8 cellular contexts compared by ENCODE assay signal in genomic region chr21:34669149-34669879, GRCh38. TPM values are rescaled to one million over a fixed set of nuclear protein-coding genes. Genes with fewer than 3 reads are reported as not detected.
A peak's percentile ranks its signal among the peaks of the same experiment; 100 is the strongest.
DNase-seq lines count a peak whose midpoint lies in the region; ATAC-seq, FAIRE-seq and TF ChIP-seq lines count a peak whose summit lies in the region.

No MANE protein-coding gene starts in this region.

- CTCF ChIA-PET in CD8-positive, alpha-beta memory T cell (lab: Charles Lee), result no interaction called here
- CTCF ChIA-PET in HepG2 (lab: Yijun Ruan, JAX; ENCODE audit: low intra/inter-chr PET ratio, low total read pairs), result no interaction called here
- CTCF ChIA-PET in OCI-LY7 (lab: Charles Lee; ENCODE audit: unreplicated experiment), result no interaction called here

- H3K4me3 ChIP-seq in CD8-positive, alpha-beta memory T cell (ENCODE audit: low read length), result no peak overlapping the region
- peak overlapping the region; percentile 12; the same call in 1 of the 2 replicates for H3K4me3 ChIP-seq in HFF-Myc (replicated peaks; ENCODE audit: low read depth, low read length)
- peak overlapping the region in 2 of 3 experiments; percentile 38 to 54; a peak in 3 of 6 replicates for H3K4me3 ChIP-seq in HepG2 (replicated peaks in 1 of 3; ENCODE audit: insufficient read depth in 1 of 3, low read depth in 2 of 3, low read length in 3 of 3)
- peak overlapping the region; percentile 19 to 58 (median 51) for H3K4me3 ChIP-seq in transverse colon
- no peak overlapping the region for H3K4me3 ChIP-seq in OCI-LY7 (ENCODE audit: low read depth, low read length, poor library complexity, severe bottlenecking)

- H3K9me2 ChIP-seq in OCI-LY7 (ENCODE audit: insufficient read depth, low read length), result no peaks in the 10 kb centered on the region

- BruUV-seq in HepG2 (replicated peaks; lab: Mats Ljungman, UMichigan) (no TSS peak), OCI-LY7 (replicated peaks; lab: Mats Ljungman, UMichigan) (no TSS peak)

- H3K79me2 ChIP-seq in HepG2 (ENCODE audit: insufficient read depth, low read length), result no peaks in the 10 kb centered on the region
- no peaks in the 10 kb centered on the region for H3K79me2 ChIP-seq in OCI-LY7 (ENCODE audit: insufficient read depth, low read depth, low read length)

- TF ChIP-seq EP300 in HepG2 (IDR thresholded peaks at IDR 0.05; ENCODE audit: low read depth in 2 of 2, low read length in 2 of 2) (no peak), HepG2 (CRISPR knock-in tag; IDR thresholded peaks at IDR 0.05; ENCODE audit: borderline replicate concordance) (no peak), transverse colon (IDR thresholded peaks at IDR 0.05; ENCODE audit: low read depth) (no peak)

- H3K27ac Mint-ChIP-seq in CD8-positive, alpha-beta memory T cell, result no peak overlapping the region
- no peak overlapping the region for H3K27ac Mint-ChIP-seq in activated naive CD4-positive, alpha-beta T cell treated with anti-CD3 and anti-CD28 coated beads, Interleukin-2, amount 50 U/mL, for 72 hours

- H3K4me1 Mint-ChIP-seq in CD8-positive, alpha-beta memory T cell, result peaks cover 8 to 13% (median 11%) of the 10 kb centered on the region in 3 donors

- H3K27me3 Mint-ChIP-seq in CD8-positive, alpha-beta memory T cell, result peaks cover 44 to 58% of the 10 kb centered on the region in 2 donors

- H3K27me3 ChIP-seq in CD8-positive, alpha-beta memory T cell (ENCODE audit: insufficient read depth, low read length, poor library complexity, severe bottlenecking), result peaks cover 6% of the 10 kb centered on the region
- H3K27me3 ChIP-seq in HepG2 (ENCODE audit: control insufficient read depth in 1 of 2, insufficient read depth in 2 of 2, low read length in 2 of 2), result peaks cover 7 to 56% of the 10 kb centered on the region in 2 experiments; a peak in 4 of 5 replicates
- H3K27me3 ChIP-seq in transverse colon, result peaks cover 60% of the 10 kb centered on the region

- no peak for TF ChIP-seq CTCF in HFF-Myc (IDR thresholded peaks at IDR 0.05; ENCODE audit: low read depth, low read length, missing control alignments)
- no peak for TF ChIP-seq CTCF in HepG2 (CRISPR knock-in tag; IDR thresholded peaks at IDR 0.05)
- no peak for TF ChIP-seq CTCF in transverse colon (IDR thresholded peaks at IDR 0.05)
- no peak for TF ChIP-seq CTCF in OCI-LY7 (conservative IDR thresholded peaks at IDR 0.05; ENCODE audit: low read length)

- H3K4me2 ChIP-seq in HepG2 (ENCODE audit: low read depth, low read length) (peak overlapping the region; percentile 51), OCI-LY7 (ENCODE audit: low read length) (no peak overlapping the region)

- no peak for TF ChIP-seq RAD21 in HepG2 (CRISPR knock-in tag; IDR thresholded peaks at IDR 0.05)

- no peaks in the 10 kb centered on the region for H3K9me3 ChIP-seq in CD8-positive, alpha-beta memory T cell (ENCODE audit: low read length)
- H3K9me3 ChIP-seq in HepG2 (ENCODE audit: low read length) (no peaks in the 10 kb centered on the region), transverse colon (no peaks in the 10 kb centered on the region), OCI-LY7 (ENCODE audit: low read length) (no peaks in the 10 kb centered on the region)

- peak overlapping the region in 5 of 7 donors; percentile 5 to 81 (median 55) for H3K4me3 Mint-ChIP-seq in CD8-positive, alpha-beta memory T cell

- no peaks in the 10 kb centered on the region for H3K36me3 Mint-ChIP-seq in CD8-positive, alpha-beta memory T cell
- H3K36me3 Mint-ChIP-seq in activated naive CD4-positive, alpha-beta T cell treated with anti-CD3 and anti-CD28 coated beads, Interleukin-2, amount 50 U/mL, for 72 hours, result no peaks in the 10 kb centered on the region

- in situ Hi-C loops in HepG2 (cut with HindIII; ENCODE audit: extremely low pct_ligation_motif_present, low pct_unique_long_range_greater_than_20kb) (no loop called here), transverse colon (cut with MboI; ENCODE audit: low pct_ligation_motif_present in 1 of 4, low pct_unique_long_range_greater_than_20kb in 1 of 4, low sequenced_read_pairs in 3 of 4) (no loop called here)

- intact Hi-C loops in HepG2 (cut with micrococcal nuclease; ENCODE audit: unreplicated experiment), result no loop called here
- intact Hi-C loops in transverse colon (cut with DNase I; ENCODE audit: low total_unique reads), result no loop called here
- intact Hi-C loops in OCI-LY7 (cut with micrococcal nuclease; ENCODE audit: unreplicated experiment), result no loop called here

- H3K36me3 ChIP-seq in CD8-positive, alpha-beta memory T cell (ENCODE audit: insufficient read depth, low read length), result no peaks in the 10 kb centered on the region
- H3K36me3 ChIP-seq in HepG2 (replicated peaks in 1 of 2; ENCODE audit: control insufficient read depth in 1 of 2, insufficient read depth in 2 of 2, low read length in 2 of 2), result no peaks in the 10 kb centered on the region
- no peaks in the 10 kb centered on the region for H3K36me3 ChIP-seq in transverse colon
- H3K36me3 ChIP-seq in OCI-LY7 (ENCODE audit: insufficient read depth, low read length), result no peaks in the 10 kb centered on the region

- no peak for DNase-seq in CD8-positive, alpha-beta memory T cell
- DNase-seq in HFF-Myc (ENCODE audit: extremely low read depth, low read depth), result no peak
- no peak for DNase-seq in activated naive CD4-positive, alpha-beta T cell treated with anti-CD3 and anti-CD28 coated beads, Interleukin-2, amount 50 U/mL, for 72 hours (ENCODE audit: low spot score in 2 of 2)
- no peak for DNase-seq in HepG2 (ENCODE audit: low spot score)
- peak; percentile 23 for DNase-seq in transverse colon
- no peak for DNase-seq in stimulated activated naive CD4-positive, alpha-beta T cell treated with Interleukin-2 at 50 U/mL for 16 hours (lab: John Stamatoyannopoulos, UW)
- DNase-seq in OCI-LY7 (ENCODE audit: low spot score), result no peak

- H4K20me1 ChIP-seq in HepG2 (ENCODE audit: insufficient read depth, low read length) (no peaks in the 10 kb centered on the region), OCI-LY7 (ENCODE audit: insufficient read depth, low read length) (no peaks in the 10 kb centered on the region)

- no peak overlapping the region for H3K9ac ChIP-seq in HepG2 (ENCODE audit: insufficient read depth, low read depth, low read length)

- WGBS in HepG2 (ENCODE audit: low lambda C conversion rate), result 5% methylated on average over 18 of the region's 74 CpGs
- WGBS in transverse colon (ENCODE audit: low coverage in 1 of 2), 2 donors, result 30 to 40% methylated on average over 1 to 62 of the region's 74 CpGs

- peak; percentile 68 to 76 for ATAC-seq in activated naive CD4-positive, alpha-beta T cell treated with anti-CD3 and anti-CD28 coated beads, Interleukin-2, amount 50 U/mL, for 72 hours
- peak; percentile 66 for ATAC-seq in HepG2
- ATAC-seq in GM18517 (IDR thresholded peaks at IDR 0.05; ENCODE audit: unreplicated experiment), result no peak

- TF ChIP-seq POLR2A in HepG2 (IDR thresholded peaks at IDR 0.05; ENCODE audit: insufficient read depth in 1 of 2, low read depth in 2 of 2, low read length in 2 of 2) (no peak), transverse colon (IDR thresholded peaks at IDR 0.05) (no peak)

- no peak for FAIRE-seq in HepG2 (lab: Jason Lieb, UNC)

- no peak overlapping the region for H3K27ac ChIP-seq in CD8-positive, alpha-beta memory T cell (ENCODE audit: low read depth, low read length)
- H3K27ac ChIP-seq in HepG2 (ENCODE audit: extremely low read length, insufficient read depth, low read length), result no peak overlapping the region
- peak overlapping the region; percentile 27 to 68 (median 45) for H3K27ac ChIP-seq in transverse colon
- no peak overlapping the region for H3K27ac ChIP-seq in OCI-LY7 (ENCODE audit: low read depth, low read length, poor library complexity, severe bottlenecking)

- no peaks in the 10 kb centered on the region for H3K9me3 Mint-ChIP-seq in CD8-positive, alpha-beta memory T cell
- no peaks in the 10 kb centered on the region for H3K9me3 Mint-ChIP-seq in activated naive CD4-positive, alpha-beta T cell treated with anti-CD3 and anti-CD28 coated beads, Interleukin-2, amount 50 U/mL, for 72 hours

- POLR2A ChIA-PET in CD8-positive, alpha-beta memory T cell (lab: Charles Lee), result no interaction called here
- POLR2A ChIA-PET in HepG2 (lab: Yijun Ruan, JAX), result no interaction called here
- POLR2A ChIA-PET in OCI-LY7 (lab: Charles Lee), result no interaction called here

- H3K4me1 ChIP-seq in CD8-positive, alpha-beta memory T cell (ENCODE audit: insufficient read depth, low read length), result peaks cover 10% of the 10 kb centered on the region
- H3K4me1 ChIP-seq in HepG2 (ENCODE audit: insufficient read depth, low read length) (peaks cover 14% of the 10 kb centered on the region), transverse colon (peaks cover 4 to 27% (median 15%) of the 10 kb centered on the region in 4 donors), OCI-LY7 (ENCODE audit: insufficient read depth, low read length, poor library complexity, severe bottlenecking) (no peaks in the 10 kb centered on the region)

- H2AFZ ChIP-seq in HepG2 (ENCODE audit: low read length) (no peak overlapping the region), OCI-LY7 (ENCODE audit: low read length) (no peak overlapping the region)

RNA-seq across cellular contexts. Expression of gene CLIC6, which starts 0.5 kb away (rescaled TPM):
- total RNA-seq in CD8-positive, alpha-beta memory T cell, result under 1 TPM; 0.37 to 0.44 TPM
- 0.08 TPM for polyA plus RNA-seq in CD8-positive, alpha-beta memory T cell
- under 1 TPM; 0.07 to 0.31 TPM for total RNA-seq in activated naive CD4-positive, alpha-beta T cell treated with anti-CD3 and anti-CD28 coated beads, Interleukin-2, amount 50 U/mL, for 72 hours
- total RNA-seq in HepG2 (2016; rRNA removed; fragmentation: Illumina TruSeq; extraction: Trizol) (not detected in 2 replicates), transverse colon (1 to 10 TPM in 2 of 4 donors, under 1 TPM in 1, not detected in 1; 0.37 to 4.9 (median 3.7) TPM), OCI-LY7 (2022) (not detected in 2 replicates)
- total RNA-seq in HepG2 (2016; cell fraction: cytosol; rRNA removed; fragmentation: Illumina TruSeq; extraction: Trizol; ENCODE audit: low read depth), result not detected in 2 replicates
- not detected in 2 replicates for total RNA-seq in HepG2 (2016; cell fraction: insoluble cytoplasmic fraction; rRNA removed; fragmentation: Illumina TruSeq; extraction: Trizol)
- total RNA-seq in HepG2 (2016; cell fraction: membrane; rRNA removed; fragmentation: Illumina TruSeq; extraction: Trizol), result not detected in 2 replicates
- not detected in 2 replicates for total RNA-seq in HepG2 (2016; cell fraction: nucleus; rRNA removed; fragmentation: Illumina TruSeq; extraction: Trizol)
- polyA plus RNA-seq in HepG2 (2011; rRNA removed), result not detected in 2 replicates
- polyA plus RNA-seq in HepG2 (2011; cell fraction: cytosol; rRNA removed), result not detected in 2 replicates
- not detected in 2 replicates for polyA plus RNA-seq in HepG2 (2011; cell fraction: nucleus; rRNA removed)
- polyA plus RNA-seq in HepG2 (2012), result not detected in 2 replicates
- polyA plus RNA-seq in HepG2 (2016; cell fraction: cytosol; fragmentation: Illumina TruSeq; extraction: Trizol; ENCODE audit: low read depth), result not detected in 2 replicates
- polyA plus RNA-seq in HepG2 (2016; cell fraction: insoluble cytoplasmic fraction; fragmentation: Illumina TruSeq; extraction: Trizol; ENCODE audit: low read depth), result not detected in 2 replicates
- not detected in 2 replicates for polyA plus RNA-seq in HepG2 (2016; cell fraction: membrane; fragmentation: Illumina TruSeq; extraction: Trizol; ENCODE audit: low read depth)
- polyA plus RNA-seq in HepG2 (2016; cell fraction: nucleus; fragmentation: Illumina TruSeq; extraction: Trizol; ENCODE audit: insufficient read depth, low read depth), result not detected in 2 replicates
- not detected in 2 replicates for polyA minus RNA-seq in HepG2 (2011; rRNA and poly(A)+ RNA removed; ENCODE audit: low replicate concordance)
- not detected in 2 replicates for polyA minus RNA-seq in HepG2 (2011; cell fraction: cytosol; rRNA and poly(A)+ RNA removed)
- polyA minus RNA-seq in HepG2 (2011; cell fraction: nucleus; rRNA and poly(A)+ RNA removed), result not detected in 2 replicates
- not detected in 2 replicates for total RNA-seq in OCI-LY7 (2014; rRNA removed; shearing (Covaris generic))

RNA-seq across cellular contexts. Expression of gene RCAN1, which starts 54.4 kb away (rescaled TPM):
- total RNA-seq in CD8-positive, alpha-beta memory T cell, result 10 to 100 TPM; 16.0 to 16.9 TPM
- polyA plus RNA-seq in CD8-positive, alpha-beta memory T cell, result 19.6 TPM
- 1 to 10 TPM; 2.9 to 7.4 TPM for total RNA-seq in activated naive CD4-positive, alpha-beta T cell treated with anti-CD3 and anti-CD28 coated beads, Interleukin-2, amount 50 U/mL, for 72 hours
- 34.1 and 35.1 TPM in 2 replicates for total RNA-seq in HepG2 (2016; rRNA removed; fragmentation: Illumina TruSeq; extraction: Trizol)
- 7.0 and 9.0 TPM in 2 replicates for total RNA-seq in HepG2 (2016; cell fraction: cytosol; rRNA removed; fragmentation: Illumina TruSeq; extraction: Trizol; ENCODE audit: low read depth)
- 34.2 and 35.1 TPM in 2 replicates for total RNA-seq in HepG2 (2016; cell fraction: insoluble cytoplasmic fraction; rRNA removed; fragmentation: Illumina TruSeq; extraction: Trizol)
- total RNA-seq in HepG2 (2016; cell fraction: membrane; rRNA removed; fragmentation: Illumina TruSeq; extraction: Trizol), result 18.9 and 22.0 TPM in 2 replicates
- 25.9 and 26.8 TPM in 2 replicates for total RNA-seq in HepG2 (2016; cell fraction: nucleus; rRNA removed; fragmentation: Illumina TruSeq; extraction: Trizol)
- 8.5 and 9.4 TPM in 2 replicates for polyA plus RNA-seq in HepG2 (2011; rRNA removed)
- polyA plus RNA-seq in HepG2 (2011; cell fraction: cytosol; rRNA removed), result 5.5 and 8.2 TPM in 2 replicates
- polyA plus RNA-seq in HepG2 (2011; cell fraction: nucleus; rRNA removed), result 6.0 and 7.7 TPM in 2 replicates
- 10.5 and 13.0 TPM in 2 replicates for polyA plus RNA-seq in HepG2 (2012)
- 5.4 and 6.4 TPM in 2 replicates for polyA plus RNA-seq in HepG2 (2016; cell fraction: cytosol; fragmentation: Illumina TruSeq; extraction: Trizol; ENCODE audit: low read depth)
- 34.4 and 35.4 TPM in 2 replicates for polyA plus RNA-seq in HepG2 (2016; cell fraction: insoluble cytoplasmic fraction; fragmentation: Illumina TruSeq; extraction: Trizol; ENCODE audit: low read depth)
- 14.7 and 15.5 TPM in 2 replicates for polyA plus RNA-seq in HepG2 (2016; cell fraction: membrane; fragmentation: Illumina TruSeq; extraction: Trizol; ENCODE audit: low read depth)
- polyA plus RNA-seq in HepG2 (2016; cell fraction: nucleus; fragmentation: Illumina TruSeq; extraction: Trizol; ENCODE audit: insufficient read depth, low read depth), result 25.3 and 26.9 TPM in 2 replicates
- polyA minus RNA-seq in HepG2 (2011; rRNA and poly(A)+ RNA removed; ENCODE audit: low replicate concordance), result 9.4 and 14.1 TPM in 2 replicates
- polyA minus RNA-seq in HepG2 (2011; cell fraction: cytosol; rRNA and poly(A)+ RNA removed), result 8.4 and 9.4 TPM in 2 replicates
- polyA minus RNA-seq in HepG2 (2011; cell fraction: nucleus; rRNA and poly(A)+ RNA removed), result 19.4 and 30.5 TPM in 2 replicates
- total RNA-seq in transverse colon, result 10 to 100 TPM; 39.5 to 68.8 (median 57.8) TPM
- total RNA-seq in OCI-LY7 (2014; rRNA removed; shearing (Covaris generic)), result 2.8 and 6.8 TPM in 2 replicates
- total RNA-seq in OCI-LY7 (2022), result 8.0 and 8.9 TPM in 2 replicates

Comparison
In these comparisons a context has a peak if more than half of its experiments do, and no peak if none do; other contexts are left out.
1. H3K27ac ChIP-seq: peak in transverse colon (4 of 4); none in CD8-positive, alpha-beta memory T cell (single experiment), HepG2 (single experiment) and OCI-LY7 (single experiment).
2. H3K4me3 ChIP-seq: peak in HFF-Myc (single experiment), HepG2 (2 of 3) and transverse colon (4 of 4); none in CD8-positive, alpha-beta memory T cell (single experiment) and OCI-LY7 (single experiment).